In the genomic region with DNA sequence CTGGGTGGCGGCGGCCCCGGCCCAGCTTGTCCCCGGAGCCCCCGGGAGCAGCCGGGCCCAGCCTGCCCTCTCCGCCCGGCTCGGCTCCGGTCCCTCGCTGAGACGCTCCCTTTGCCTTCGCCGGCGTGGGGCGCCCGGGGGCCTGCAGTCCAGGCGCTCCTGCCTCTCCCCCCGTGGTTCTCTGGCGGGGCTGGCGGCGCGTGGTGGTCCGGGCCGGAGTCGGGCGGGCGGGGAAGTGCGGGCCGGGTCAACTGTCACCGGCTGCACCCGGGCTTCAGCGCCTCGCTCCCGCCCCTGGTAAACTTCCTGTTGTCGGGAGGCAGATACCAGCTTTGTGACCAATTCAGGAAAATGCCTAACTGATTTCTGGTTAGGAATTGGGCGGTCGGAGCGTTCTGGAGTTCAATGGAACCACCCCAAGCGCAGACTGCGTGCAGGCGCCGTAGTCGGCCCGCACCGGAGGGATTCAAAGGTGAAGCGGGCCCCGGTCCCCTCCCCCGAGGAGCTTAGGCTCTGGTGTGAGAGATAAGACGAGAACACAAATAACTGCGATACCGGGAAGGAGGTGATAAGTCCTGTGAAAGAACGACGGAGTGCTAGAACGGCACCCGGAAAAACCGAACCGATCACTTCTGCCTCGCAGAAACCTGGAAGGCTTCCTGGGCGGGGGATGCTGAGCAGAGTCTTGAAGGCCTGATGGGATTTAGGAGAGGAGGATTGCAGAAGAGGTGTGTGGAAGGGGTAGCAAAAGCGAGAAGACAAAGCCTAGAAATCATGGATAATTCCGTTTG, we compare ENCODE assay signal across 1 cellular context.
TF ChIP-seq lines count a peak whose summit lies in the region.

No MANE protein-coding gene starts in this region.

TF ChIP-seq in K562, 482 proteins besides CTCF, POLR2A, EP300 and RAD21 (continued from another document and continues in another):
- TF ChIP-seq, protein P1, sequence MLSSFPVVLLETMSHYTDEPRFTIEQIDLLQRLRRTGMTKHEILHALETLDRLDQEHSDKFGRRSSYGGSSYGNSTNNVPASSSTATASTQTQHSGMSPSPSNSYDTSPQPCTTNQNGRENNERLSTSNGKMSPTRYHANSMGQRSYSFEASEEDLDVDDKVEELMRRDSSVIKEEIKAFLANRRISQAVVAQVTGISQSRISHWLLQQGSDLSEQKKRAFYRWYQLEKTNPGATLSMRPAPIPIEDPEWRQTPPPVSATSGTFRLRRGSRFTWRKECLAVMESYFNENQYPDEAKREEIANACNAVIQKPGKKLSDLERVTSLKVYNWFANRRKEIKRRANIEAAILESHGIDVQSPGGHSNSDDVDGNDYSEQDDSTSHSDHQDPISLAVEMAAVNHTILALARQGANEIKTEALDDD (IDR thresholded peaks at IDR 0.05), result no peak
- TF ChIP-seq POLR3A (IDR thresholded peaks at IDR 0.05; ENCODE audit: borderline replicate concordance, extremely low read depth, insufficient read depth, insufficient read length) (no peak), MXI1 (IDR thresholded peaks at IDR 0.05; ENCODE audit: low read depth, low read length) (no peak), ZNF699 (CRISPR knock-in tag; IDR thresholded peaks at IDR 0.05; ENCODE audit: insufficient replicate concordance) (no peak), SMARCC2 (IDR thresholded peaks at IDR 0.05; ENCODE audit: low read depth) (peak; percentile 75), FOSL1 (tag; conservative IDR thresholded peaks at IDR 0.05) (no peak), ESRRA (IDR thresholded peaks at IDR 0.05; ENCODE audit: borderline replicate concordance, low read depth) (no peak), TEAD4 (IDR thresholded peaks at IDR 0.05; ENCODE audit: low read length) (peak; percentile 94), TEAD4 (CRISPR knock-in tag; IDR thresholded peaks at IDR 0.05; ENCODE audit: borderline replicate concordance) (no peak), ARNT (IDR thresholded peaks at IDR 0.05) (peak in 1 of 2 experiments; percentile 81; a peak in 1 of 4 replicates), TCF3 (CRISPR knock-in tag; IDR thresholded peaks at IDR 0.05) (peak; percentile 95), ADNP (tag; IDR thresholded peaks at IDR 0.05) (no peak), DMBX1 (CRISPR knock-in tag; IDR thresholded peaks at IDR 0.05; ENCODE audit: borderline replicate concordance) (peak; percentile 37; the same call in 1 of the 2 replicates), ZEB2 (IDR thresholded peaks at IDR 0.05) (peak; percentile 50; the same call in 1 of the 2 replicates), MYNN (IDR thresholded peaks at IDR 0.05) (no peak), MYNN (CRISPR knock-in tag; IDR thresholded peaks at IDR 0.05) (no peak), SMAD1 (IDR thresholded peaks at IDR 0.05; ENCODE audit: low read depth, low read length, partially characterized antibody) (peak; percentile 17), ZNF263 (CRISPR knock-in tag; IDR thresholded peaks at IDR 0.05; ENCODE audit: borderline replicate concordance) (no peak), ZNF830 (CRISPR knock-in tag; IDR thresholded peaks at IDR 0.05) (no peak), HIVEP1 (CRISPR knock-in tag; IDR thresholded peaks at IDR 0.05) (no peak), TRIM28 (IDR thresholded peaks at IDR 0.05) (no peak), ZNF274 (IDR thresholded peaks at IDR 0.05; ENCODE audit: borderline replicate concordance, low read depth, low read length) (no peak), ETV1 (tag; conservative IDR thresholded peaks at IDR 0.05; ENCODE audit: low read depth) (no peak; the same call in 1 of the 2 replicates), PCBP1 (IDR thresholded peaks at IDR 0.05; ENCODE audit: low read depth, low read length, poor library complexity, severe bottlenecking) (peak; percentile 34), ELF1 (tag; IDR thresholded peaks at IDR 0.05) (no peak; the same call in 1 of the 2 replicates), FOS (IDR thresholded peaks at IDR 0.05; ENCODE audit: extremely low read depth, insufficient read length) (no peak), MTA2 (IDR thresholded peaks at IDR 0.05; ENCODE audit: low read depth) (peak; percentile 86), CAMTA2 (CRISPR knock-in tag; conservative IDR thresholded peaks at IDR 0.05) (no peak), SPI1 (IDR thresholded peaks at IDR 0.05; ENCODE audit: borderline replicate concordance, low read depth, low read length) (no peak), CXXC5 (CRISPR knock-in tag; IDR thresholded peaks at IDR 0.05) (peak; percentile 93), BMI1 (IDR thresholded peaks at IDR 0.05; ENCODE audit: low read length) (no peak), PURB (CRISPR knock-in tag; IDR thresholded peaks at IDR 0.05; ENCODE audit: low read depth) (no peak), RBM14 (IDR thresholded peaks at IDR 0.05; ENCODE audit: borderline replicate concordance, insufficient read depth, low read depth, low read length) (no peak), ZNF586 (CRISPR knock-in tag; conservative IDR thresholded peaks at IDR 0.05) (no peak), STAT5B (CRISPR knock-in tag; IDR thresholded peaks at IDR 0.05) (no peak), NFE2L1 (tag; IDR thresholded peaks at IDR 0.05; ENCODE audit: borderline replicate concordance, low read depth) (no peak), GTF2A2 (tag; IDR thresholded peaks at IDR 0.05) (no peak), ATF1 (CRISPR knock-in tag; IDR thresholded peaks at IDR 0.05) (no peak), ATF1 (tag; IDR thresholded peaks at IDR 0.05) (peak; percentile 30; the same call in 1 of the 2 replicates), HMGN3 (IDR thresholded peaks at IDR 0.05; ENCODE audit: borderline replicate concordance, extremely low read depth, insufficient read length, low read depth, low read length) (peak; percentile 95)
- TF ChIP-seq, protein P2, sequence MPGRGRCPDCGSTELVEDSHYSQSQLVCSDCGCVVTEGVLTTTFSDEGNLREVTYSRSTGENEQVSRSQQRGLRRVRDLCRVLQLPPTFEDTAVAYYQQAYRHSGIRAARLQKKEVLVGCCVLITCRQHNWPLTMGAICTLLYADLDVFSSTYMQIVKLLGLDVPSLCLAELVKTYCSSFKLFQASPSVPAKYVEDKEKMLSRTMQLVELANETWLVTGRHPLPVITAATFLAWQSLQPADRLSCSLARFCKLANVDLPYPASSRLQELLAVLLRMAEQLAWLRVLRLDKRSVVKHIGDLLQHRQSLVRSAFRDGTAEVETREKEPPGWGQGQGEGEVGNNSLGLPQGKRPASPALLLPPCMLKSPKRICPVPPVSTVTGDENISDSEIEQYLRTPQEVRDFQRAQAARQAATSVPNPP (IDR thresholded peaks at IDR 0.05; ENCODE audit: borderline replicate concordance, insufficient read depth, insufficient read length), result no peak
- TF ChIP-seq, protein P3, sequence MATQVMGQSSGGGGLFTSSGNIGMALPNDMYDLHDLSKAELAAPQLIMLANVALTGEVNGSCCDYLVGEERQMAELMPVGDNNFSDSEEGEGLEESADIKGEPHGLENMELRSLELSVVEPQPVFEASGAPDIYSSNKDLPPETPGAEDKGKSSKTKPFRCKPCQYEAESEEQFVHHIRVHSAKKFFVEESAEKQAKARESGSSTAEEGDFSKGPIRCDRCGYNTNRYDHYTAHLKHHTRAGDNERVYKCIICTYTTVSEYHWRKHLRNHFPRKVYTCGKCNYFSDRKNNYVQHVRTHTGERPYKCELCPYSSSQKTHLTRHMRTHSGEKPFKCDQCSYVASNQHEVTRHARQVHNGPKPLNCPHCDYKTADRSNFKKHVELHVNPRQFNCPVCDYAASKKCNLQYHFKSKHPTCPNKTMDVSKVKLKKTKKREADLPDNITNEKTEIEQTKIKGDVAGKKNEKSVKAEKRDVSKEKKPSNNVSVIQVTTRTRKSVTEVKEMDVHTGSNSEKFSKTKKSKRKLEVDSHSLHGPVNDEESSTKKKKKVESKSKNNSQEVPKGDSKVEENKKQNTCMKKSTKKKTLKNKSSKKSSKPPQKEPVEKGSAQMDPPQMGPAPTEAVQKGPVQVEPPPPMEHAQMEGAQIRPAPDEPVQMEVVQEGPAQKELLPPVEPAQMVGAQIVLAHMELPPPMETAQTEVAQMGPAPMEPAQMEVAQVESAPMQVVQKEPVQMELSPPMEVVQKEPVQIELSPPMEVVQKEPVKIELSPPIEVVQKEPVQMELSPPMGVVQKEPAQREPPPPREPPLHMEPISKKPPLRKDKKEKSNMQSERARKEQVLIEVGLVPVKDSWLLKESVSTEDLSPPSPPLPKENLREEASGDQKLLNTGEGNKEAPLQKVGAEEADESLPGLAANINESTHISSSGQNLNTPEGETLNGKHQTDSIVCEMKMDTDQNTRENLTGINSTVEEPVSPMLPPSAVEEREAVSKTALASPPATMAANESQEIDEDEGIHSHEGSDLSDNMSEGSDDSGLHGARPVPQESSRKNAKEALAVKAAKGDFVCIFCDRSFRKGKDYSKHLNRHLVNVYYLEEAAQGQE (CRISPR knock-in tag; IDR thresholded peaks at IDR 0.05; ENCODE audit: low read depth), result no peak
- TF ChIP-seq, protein P4, sequence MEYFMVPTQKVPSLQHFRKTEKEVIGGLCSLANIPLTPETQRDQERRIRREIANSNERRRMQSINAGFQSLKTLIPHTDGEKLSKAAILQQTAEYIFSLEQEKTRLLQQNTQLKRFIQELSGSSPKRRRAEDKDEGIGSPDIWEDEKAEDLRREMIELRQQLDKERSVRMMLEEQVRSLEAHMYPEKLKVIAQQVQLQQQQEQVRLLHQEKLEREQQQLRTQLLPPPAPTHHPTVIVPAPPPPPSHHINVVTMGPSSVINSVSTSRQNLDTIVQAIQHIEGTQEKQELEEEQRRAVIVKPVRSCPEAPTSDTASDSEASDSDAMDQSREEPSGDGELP (CRISPR knock-in tag; IDR thresholded peaks at IDR 0.05; ENCODE audit: borderline replicate concordance), result 0 out of 2 replicates have a peak, but pooled peaks have one; percentile 35
- TF ChIP-seq, protein P5, sequence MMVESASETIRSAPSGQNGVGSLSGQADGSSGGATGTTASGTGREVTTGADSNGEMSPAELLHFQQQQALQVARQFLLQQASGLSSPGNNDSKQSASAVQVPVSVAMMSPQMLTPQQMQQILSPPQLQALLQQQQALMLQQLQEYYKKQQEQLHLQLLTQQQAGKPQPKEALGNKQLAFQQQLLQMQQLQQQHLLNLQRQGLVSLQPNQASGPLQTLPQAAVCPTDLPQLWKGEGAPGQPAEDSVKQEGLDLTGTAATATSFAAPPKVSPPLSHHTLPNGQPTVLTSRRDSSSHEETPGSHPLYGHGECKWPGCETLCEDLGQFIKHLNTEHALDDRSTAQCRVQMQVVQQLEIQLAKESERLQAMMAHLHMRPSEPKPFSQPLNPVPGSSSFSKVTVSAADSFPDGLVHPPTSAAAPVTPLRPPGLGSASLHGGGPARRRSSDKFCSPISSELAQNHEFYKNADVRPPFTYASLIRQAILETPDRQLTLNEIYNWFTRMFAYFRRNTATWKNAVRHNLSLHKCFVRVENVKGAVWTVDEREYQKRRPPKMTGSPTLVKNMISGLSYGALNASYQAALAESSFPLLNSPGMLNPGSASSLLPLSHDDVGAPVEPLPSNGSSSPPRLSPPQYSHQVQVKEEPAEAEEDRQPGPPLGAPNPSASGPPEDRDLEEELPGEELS (CRISPR knock-in tag; IDR thresholded peaks at IDR 0.05; ENCODE audit: borderline replicate concordance), result no peak
- TF ChIP-seq, protein P6, sequence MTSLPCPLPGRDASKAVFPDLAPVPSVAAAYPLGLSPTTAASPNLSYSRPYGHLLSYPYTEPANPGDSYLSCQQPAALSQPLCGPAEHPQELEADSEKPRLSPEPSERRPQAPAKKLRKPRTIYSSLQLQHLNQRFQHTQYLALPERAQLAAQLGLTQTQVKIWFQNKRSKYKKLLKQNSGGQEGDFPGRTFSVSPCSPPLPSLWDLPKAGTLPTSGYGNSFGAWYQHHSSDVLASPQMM (CRISPR knock-in tag; IDR thresholded peaks at IDR 0.05), result no peak
- TF ChIP-seq, protein P7, sequence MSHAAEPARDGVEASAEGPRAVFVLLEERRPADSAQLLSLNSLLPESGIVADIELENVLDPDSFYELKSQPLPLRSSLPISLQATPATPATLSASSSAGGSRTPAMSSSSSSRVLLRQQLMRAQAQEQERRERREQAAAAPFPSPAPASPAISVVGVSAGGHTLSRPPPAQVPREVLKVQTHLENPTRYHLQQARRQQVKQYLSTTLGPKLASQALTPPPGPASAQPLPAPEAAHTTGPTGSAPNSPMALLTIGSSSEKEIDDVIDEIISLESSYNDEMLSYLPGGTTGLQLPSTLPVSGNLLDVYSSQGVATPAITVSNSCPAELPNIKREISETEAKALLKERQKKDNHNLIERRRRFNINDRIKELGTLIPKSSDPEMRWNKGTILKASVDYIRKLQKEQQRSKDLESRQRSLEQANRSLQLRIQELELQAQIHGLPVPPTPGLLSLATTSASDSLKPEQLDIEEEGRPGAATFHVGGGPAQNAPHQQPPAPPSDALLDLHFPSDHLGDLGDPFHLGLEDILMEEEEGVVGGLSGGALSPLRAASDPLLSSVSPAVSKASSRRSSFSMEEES (CRISPR knock-in tag; IDR thresholded peaks at IDR 0.05), result no peak
- TF ChIP-seq, protein P8, sequence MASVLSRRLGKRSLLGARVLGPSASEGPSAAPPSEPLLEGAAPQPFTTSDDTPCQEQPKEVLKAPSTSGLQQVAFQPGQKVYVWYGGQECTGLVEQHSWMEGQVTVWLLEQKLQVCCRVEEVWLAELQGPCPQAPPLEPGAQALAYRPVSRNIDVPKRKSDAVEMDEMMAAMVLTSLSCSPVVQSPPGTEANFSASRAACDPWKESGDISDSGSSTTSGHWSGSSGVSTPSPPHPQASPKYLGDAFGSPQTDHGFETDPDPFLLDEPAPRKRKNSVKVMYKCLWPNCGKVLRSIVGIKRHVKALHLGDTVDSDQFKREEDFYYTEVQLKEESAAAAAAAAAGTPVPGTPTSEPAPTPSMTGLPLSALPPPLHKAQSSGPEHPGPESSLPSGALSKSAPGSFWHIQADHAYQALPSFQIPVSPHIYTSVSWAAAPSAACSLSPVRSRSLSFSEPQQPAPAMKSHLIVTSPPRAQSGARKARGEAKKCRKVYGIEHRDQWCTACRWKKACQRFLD (CRISPR knock-in tag; IDR thresholded peaks at IDR 0.05), result peak; percentile 82
- TF ChIP-seq, protein P9, sequence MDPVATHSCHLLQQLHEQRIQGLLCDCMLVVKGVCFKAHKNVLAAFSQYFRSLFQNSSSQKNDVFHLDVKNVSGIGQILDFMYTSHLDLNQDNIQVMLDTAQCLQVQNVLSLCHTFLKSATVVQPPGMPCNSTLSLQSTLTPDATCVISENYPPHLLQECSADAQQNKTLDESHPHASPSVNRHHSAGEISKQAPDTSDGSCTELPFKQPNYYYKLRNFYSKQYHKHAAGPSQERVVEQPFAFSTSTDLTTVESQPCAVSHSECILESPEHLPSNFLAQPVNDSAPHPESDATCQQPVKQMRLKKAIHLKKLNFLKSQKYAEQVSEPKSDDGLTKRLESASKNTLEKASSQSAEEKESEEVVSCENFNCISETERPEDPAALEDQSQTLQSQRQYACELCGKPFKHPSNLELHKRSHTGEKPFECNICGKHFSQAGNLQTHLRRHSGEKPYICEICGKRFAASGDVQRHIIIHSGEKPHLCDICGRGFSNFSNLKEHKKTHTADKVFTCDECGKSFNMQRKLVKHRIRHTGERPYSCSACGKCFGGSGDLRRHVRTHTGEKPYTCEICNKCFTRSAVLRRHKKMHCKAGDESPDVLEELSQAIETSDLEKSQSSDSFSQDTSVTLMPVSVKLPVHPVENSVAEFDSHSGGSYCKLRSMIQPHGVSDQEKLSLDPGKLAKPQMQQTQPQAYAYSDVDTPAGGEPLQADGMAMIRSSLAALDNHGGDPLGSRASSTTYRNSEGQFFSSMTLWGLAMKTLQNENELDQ (CRISPR knock-in tag; IDR thresholded peaks at IDR 0.05; ENCODE audit: borderline replicate concordance), result no peak
- TF ChIP-seq, protein P10, sequence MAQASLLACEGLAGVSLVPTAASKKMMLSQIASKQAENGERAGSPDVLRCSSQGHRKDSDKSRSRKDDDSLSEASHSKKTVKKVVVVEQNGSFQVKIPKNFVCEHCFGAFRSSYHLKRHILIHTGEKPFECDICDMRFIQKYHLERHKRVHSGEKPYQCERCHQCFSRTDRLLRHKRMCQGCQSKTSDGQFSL (CRISPR knock-in tag; IDR thresholded peaks at IDR 0.05), result no peak
- TF ChIP-seq, protein P10 (tag; IDR thresholded peaks at IDR 0.05), result no peak
